1 cellular context compared by ENCODE assay signal in genomic region chr6:127343753-127344659, GRCh38.
TF ChIP-seq lines count a peak whose summit lies in the region.

No MANE protein-coding gene starts in this region.

TF ChIP-seq in HepG2, 621 proteins besides CTCF, POLR2A, EP300 and RAD21 (continued from another document and continues in another):
- TF ChIP-seq ZNF83 (CRISPR knock-in tag; IDR thresholded peaks at IDR 0.05; ENCODE audit: borderline replicate concordance) (no peak), ZNF224 (CRISPR knock-in tag; IDR thresholded peaks at IDR 0.05) (no peak), NBN (conservative IDR thresholded peaks at IDR 0.05) (no peak), ZNF44 (CRISPR knock-in tag; IDR thresholded peaks at IDR 0.05) (no peak), ZNF33A (CRISPR knock-in tag; IDR thresholded peaks at IDR 0.05; ENCODE audit: borderline replicate concordance) (peak; percentile 46; the same call in 1 of the 2 replicates), ZKSCAN5 (CRISPR knock-in tag; IDR thresholded peaks at IDR 0.05) (0 out of 2 replicates have a peak, but pooled peaks have one; percentile 5), MTA1 (CRISPR knock-in tag; IDR thresholded peaks at IDR 0.05; ENCODE audit: borderline replicate concordance) (no peak; the same call in 1 of the 2 replicates), SUZ12 (IDR thresholded peaks at IDR 0.05; ENCODE audit: low read depth, low read length) (no peak), ZNF362 (CRISPR knock-in tag; IDR thresholded peaks at IDR 0.05; ENCODE audit: borderline replicate concordance) (no peak), ZFP37 (CRISPR knock-in tag; IDR thresholded peaks at IDR 0.05; ENCODE audit: borderline replicate concordance) (no peak), PRDM4 (CRISPR knock-in tag; IDR thresholded peaks at IDR 0.05; ENCODE audit: borderline replicate concordance) (no peak), SRSF9 (IDR thresholded peaks at IDR 0.05; ENCODE audit: borderline replicate concordance, insufficient read depth, low read depth, low read length, poor library complexity, severe bottlenecking) (no peak), KLF9 (CRISPR knock-in tag; IDR thresholded peaks at IDR 0.05; ENCODE audit: low read depth) (no peak), ZNF607 (CRISPR knock-in tag; IDR thresholded peaks at IDR 0.05; ENCODE audit: borderline replicate concordance) (no peak), MBD4 (IDR thresholded peaks at IDR 0.05; ENCODE audit: borderline replicate concordance, low read length) (peak; percentile 72; the same call in 1 of the 2 replicates), TRIM22 (IDR thresholded peaks at IDR 0.05) (no peak), ZNF709 (CRISPR knock-in tag; IDR thresholded peaks at IDR 0.05) (no peak), BCLAF1 (IDR thresholded peaks at IDR 0.05) (no peak), ZNF121 (CRISPR knock-in tag; IDR thresholded peaks at IDR 0.05) (no peak), LCORL (IDR thresholded peaks at IDR 0.05) (no peak), LCORL (CRISPR knock-in tag; IDR thresholded peaks at IDR 0.05) (no peak), ZNF263 (CRISPR knock-in tag; IDR thresholded peaks at IDR 0.05) (no peak), ZNF614 (CRISPR knock-in tag; IDR thresholded peaks at IDR 0.05; ENCODE audit: borderline replicate concordance) (no peak), ZNF225 (CRISPR knock-in tag; IDR thresholded peaks at IDR 0.05) (no peak), ZMYM2 (CRISPR knock-in tag; IDR thresholded peaks at IDR 0.05) (no peak), ZFYVE20 (CRISPR knock-in tag; IDR thresholded peaks at IDR 0.05; ENCODE audit: borderline replicate concordance, low read depth) (no peak), ZNF251 (CRISPR knock-in tag; IDR thresholded peaks at IDR 0.05) (no peak), PAX8 (CRISPR knock-in tag; IDR thresholded peaks at IDR 0.05; ENCODE audit: borderline replicate concordance) (0 out of 2 replicates have a peak, but pooled peaks have one; percentile 36), DMTF1 (CRISPR knock-in tag; IDR thresholded peaks at IDR 0.05) (no peak), ZNF317 (CRISPR knock-in tag; IDR thresholded peaks at IDR 0.05) (no peak), HOXA7 (CRISPR knock-in tag; IDR thresholded peaks at IDR 0.05) (no peak), ZBTB33 (CRISPR knock-in tag; IDR thresholded peaks at IDR 0.05) (no peak), SP1 (IDR thresholded peaks at IDR 0.05) (no peak), SP1 (CRISPR knock-in tag; IDR thresholded peaks at IDR 0.05) (no peak), ZNF670 (CRISPR knock-in tag; IDR thresholded peaks at IDR 0.05; ENCODE audit: borderline replicate concordance) (no peak; the same call in 1 of the 2 replicates), ZNF75D (CRISPR knock-in tag; IDR thresholded peaks at IDR 0.05; ENCODE audit: borderline replicate concordance) (no peak), TOE1 (CRISPR knock-in tag; IDR thresholded peaks at IDR 0.05) (no peak), ZBTB2 (CRISPR knock-in tag; IDR thresholded peaks at IDR 0.05; ENCODE audit: low read depth) (no peak), EED (CRISPR knock-in tag; IDR thresholded peaks at IDR 0.05) (no peak), CEBPG (CRISPR knock-in tag; IDR thresholded peaks at IDR 0.05) (no peak), ZNF432 (CRISPR knock-in tag; IDR thresholded peaks at IDR 0.05; ENCODE audit: borderline replicate concordance) (no peak), ZNF354B (CRISPR knock-in tag; IDR thresholded peaks at IDR 0.05) (0 out of 2 replicates have a peak, but pooled peaks have one; percentile 23)
- TF ChIP-seq, protein P1, sequence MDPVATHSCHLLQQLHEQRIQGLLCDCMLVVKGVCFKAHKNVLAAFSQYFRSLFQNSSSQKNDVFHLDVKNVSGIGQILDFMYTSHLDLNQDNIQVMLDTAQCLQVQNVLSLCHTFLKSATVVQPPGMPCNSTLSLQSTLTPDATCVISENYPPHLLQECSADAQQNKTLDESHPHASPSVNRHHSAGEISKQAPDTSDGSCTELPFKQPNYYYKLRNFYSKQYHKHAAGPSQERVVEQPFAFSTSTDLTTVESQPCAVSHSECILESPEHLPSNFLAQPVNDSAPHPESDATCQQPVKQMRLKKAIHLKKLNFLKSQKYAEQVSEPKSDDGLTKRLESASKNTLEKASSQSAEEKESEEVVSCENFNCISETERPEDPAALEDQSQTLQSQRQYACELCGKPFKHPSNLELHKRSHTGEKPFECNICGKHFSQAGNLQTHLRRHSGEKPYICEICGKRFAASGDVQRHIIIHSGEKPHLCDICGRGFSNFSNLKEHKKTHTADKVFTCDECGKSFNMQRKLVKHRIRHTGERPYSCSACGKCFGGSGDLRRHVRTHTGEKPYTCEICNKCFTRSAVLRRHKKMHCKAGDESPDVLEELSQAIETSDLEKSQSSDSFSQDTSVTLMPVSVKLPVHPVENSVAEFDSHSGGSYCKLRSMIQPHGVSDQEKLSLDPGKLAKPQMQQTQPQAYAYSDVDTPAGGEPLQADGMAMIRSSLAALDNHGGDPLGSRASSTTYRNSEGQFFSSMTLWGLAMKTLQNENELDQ (CRISPR knock-in tag; IDR thresholded peaks at IDR 0.05; ENCODE audit: borderline replicate concordance): no peak
- TF ChIP-seq, protein P2, sequence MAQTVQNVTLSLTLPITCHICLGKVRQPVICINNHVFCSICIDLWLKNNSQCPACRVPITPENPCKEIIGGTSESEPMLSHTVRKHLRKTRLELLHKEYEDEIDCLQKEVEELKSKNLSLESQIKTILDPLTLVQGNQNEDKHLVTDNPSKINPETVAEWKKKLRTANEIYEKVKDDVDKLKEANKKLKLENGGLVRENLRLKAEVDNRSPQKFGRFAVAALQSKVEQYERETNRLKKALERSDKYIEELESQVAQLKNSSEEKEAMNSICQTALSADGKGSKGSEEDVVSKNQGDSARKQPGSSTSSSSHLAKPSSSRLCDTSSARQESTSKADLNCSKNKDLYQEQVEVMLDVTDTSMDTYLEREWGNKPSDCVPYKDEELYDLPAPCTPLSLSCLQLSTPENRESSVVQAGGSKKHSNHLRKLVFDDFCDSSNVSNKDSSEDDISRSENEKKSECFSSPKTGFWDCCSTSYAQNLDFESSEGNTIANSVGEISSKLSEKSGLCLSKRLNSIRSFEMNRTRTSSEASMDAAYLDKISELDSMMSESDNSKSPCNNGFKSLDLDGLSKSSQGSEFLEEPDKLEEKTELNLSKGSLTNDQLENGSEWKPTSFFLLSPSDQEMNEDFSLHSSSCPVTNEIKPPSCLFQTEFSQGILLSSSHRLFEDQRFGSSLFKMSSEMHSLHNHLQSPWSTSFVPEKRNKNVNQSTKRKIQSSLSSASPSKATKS (CRISPR knock-in tag; IDR thresholded peaks at IDR 0.05): no peak
